Comparison of ENCODE assay signal across 8 cellular contexts in genomic region chr6:17707371-17707651, GRCh38. TPM values are rescaled to one million over a fixed set of nuclear protein-coding genes. Genes with fewer than 3 reads are reported as not detected.
A peak's percentile ranks its signal among the peaks of the same experiment; 100 is the strongest.
DNase-seq lines count a peak whose midpoint lies in the region.

No MANE protein-coding gene starts in this region.

- H3K27me3 ChIP-seq in iPS-18a (ENCODE audit: control insufficient read depth, insufficient read depth, low read length): no peaks in the 10 kb centered on the region
- H3K27me3 ChIP-seq in stomach smooth muscle (ENCODE audit: control insufficient read depth in 1 of 2, insufficient read depth in 2 of 2, low read length in 2 of 2): no peaks in the 10 kb centered on the region

- POLR2A ChIA-PET in activated CD4-positive, alpha-beta memory T cell treated with anti-CD3 and anti-CD28 coated beads for 36 hours (lab: Charles Lee): interaction anchor here (0.6 to 2.9 kb wide), 5 partner anchors 8 to 107 kb away, joined by 3 to 29 read pairs (median 3); partner anchors contain the start of gene FAM8A1

- H3K9ac ChIP-seq in iPS-18a (ENCODE audit: low read length): peak overlapping the region; percentile 100
- H3K9ac ChIP-seq in stomach smooth muscle (ENCODE audit: low read length in 2 of 2): peak overlapping the region; percentile 94 to 98

- intact Hi-C loops in activated CD4-positive, alpha-beta memory T cell treated with anti-CD3 and anti-CD28 coated beads for 36 hours (cut with micrococcal nuclease): loop anchor here (1.0 to 10.0 kb wide), 5 partner anchors 8 to 1273 kb away; partner anchors contain the start of gene ATXN1

- H3K36me3 ChIP-seq in iPS-18a (ENCODE audit: control insufficient read depth, low read depth, low read length) (no peaks in the 10 kb centered on the region), stomach smooth muscle (ENCODE audit: control insufficient read depth in 2 of 2, insufficient read depth in 2 of 2, low read length in 2 of 2) (no peaks in the 10 kb centered on the region)

- CTCF ChIA-PET in activated CD4-positive, alpha-beta memory T cell treated with anti-CD3 and anti-CD28 coated beads for 36 hours (lab: Charles Lee): interaction anchor here (1.7 to 2.0 kb wide), 2 partner anchors 93 to 107 kb away, joined by 4 to 7 read pairs; partner anchors contain the start of gene FAM8A1

- peak overlapping the region; percentile 66 for H3K27ac ChIP-seq in iPS-18a (ENCODE audit: low read length)
- peak overlapping the region; percentile 98 for H3K27ac ChIP-seq in stomach smooth muscle (ENCODE audit: low read length)

- H3K36me3 Mint-ChIP-seq in T-helper 1 cell treated with Interleukin-12 subunit alpha and Interleukin-12 subunit beta and Interleukin-4 antibody, amounts not matched to agents 30 μg/mL and 1 μg/mL, for 36 hours (ENCODE audit: low read depth): peaks cover 12% of the 10 kb centered on the region
- H3K36me3 Mint-ChIP-seq in activated CD4-positive, alpha-beta memory T cell treated with anti-CD3 and anti-CD28 coated beads for 36 hours: peaks cover 25% of the 10 kb centered on the region

- H3K4me1 Mint-ChIP-seq in T-helper 1 cell treated with Interleukin-12 subunit alpha and Interleukin-12 subunit beta and Interleukin-4 antibody, amounts not matched to agents 30 μg/mL and 1 μg/mL, for 36 hours (ENCODE audit: low read depth): peaks cover 22% of the 10 kb centered on the region
- peaks cover 21% of the 10 kb centered on the region for H3K4me1 Mint-ChIP-seq in activated CD4-positive, alpha-beta memory T cell treated with anti-CD3 and anti-CD28 coated beads for 36 hours (ENCODE audit: low read depth)

- H3K9me3 ChIP-seq in iPS-18a (ENCODE audit: control insufficient read depth, low read depth, low read length) (no peaks in the 10 kb centered on the region), stomach smooth muscle (ENCODE audit: control insufficient read depth in 2 of 2, low read length in 2 of 2) (no peaks in the 10 kb centered on the region)

- H3K27me3 Mint-ChIP-seq in T-helper 1 cell treated with Interleukin-12 subunit alpha and Interleukin-12 subunit beta and Interleukin-4 antibody, amounts not matched to agents 30 μg/mL and 1 μg/mL, for 36 hours (ENCODE audit: low read depth): no peaks in the 10 kb centered on the region
- peaks cover 1% of the 10 kb centered on the region for H3K27me3 Mint-ChIP-seq in activated CD4-positive, alpha-beta memory T cell treated with anti-CD3 and anti-CD28 coated beads for 36 hours

- H3K4me1 ChIP-seq in iPS-18a (ENCODE audit: control insufficient read depth, low read depth, low read length): peaks cover 8% of the 10 kb centered on the region
- H3K4me1 ChIP-seq in stomach smooth muscle (ENCODE audit: control insufficient read depth, insufficient read depth, low read length): peaks cover 13% of the 10 kb centered on the region

- H3K4me3 Mint-ChIP-seq in T-helper 1 cell treated with Interleukin-12 subunit alpha and Interleukin-12 subunit beta and Interleukin-4 antibody, amounts not matched to agents 30 μg/mL and 1 μg/mL, for 36 hours: peak overlapping the region; percentile 91
- H3K4me3 Mint-ChIP-seq in activated CD4-positive, alpha-beta memory T cell treated with anti-CD3 and anti-CD28 coated beads for 36 hours: peak overlapping the region; percentile 91

- H3K4me3 ChIP-seq in iPS-18a (ENCODE audit: low read length): peak overlapping the region; percentile 97
- H3K4me3 ChIP-seq in stomach smooth muscle (ENCODE audit: low read length in 2 of 2): peak overlapping the region; percentile 87 to 91

- peak overlapping the region; percentile 97 for H3K27ac Mint-ChIP-seq in T-helper 1 cell treated with Interleukin-12 subunit alpha and Interleukin-12 subunit beta and Interleukin-4 antibody, amounts not matched to agents 30 μg/mL and 1 μg/mL, for 36 hours
- H3K27ac Mint-ChIP-seq in activated CD4-positive, alpha-beta memory T cell treated with anti-CD3 and anti-CD28 coated beads for 36 hours: peak overlapping the region; percentile 95

- no peak for DNase-seq in T-helper 1 cell
- no peak for DNase-seq in activated CD4-positive, alpha-beta memory T cell treated with anti-CD3 and anti-CD28 coated beads for 36 hours
- no peak for DNase-seq in islet precursor cell
- no peak for DNase-seq in HT-29 (ENCODE audit: low spot score)
- no peak for DNase-seq in Kasumi-1 (lab: John Stamatoyannopoulos, UW)

- H3K9me3 Mint-ChIP-seq in T-helper 1 cell treated with Interleukin-12 subunit alpha and Interleukin-12 subunit beta and Interleukin-4 antibody, amounts not matched to agents 30 μg/mL and 1 μg/mL, for 36 hours: no peaks in the 10 kb centered on the region
- H3K9me3 Mint-ChIP-seq in activated CD4-positive, alpha-beta memory T cell treated with anti-CD3 and anti-CD28 coated beads for 36 hours: no peaks in the 10 kb centered on the region

RNA-seq across cellular contexts. Expression of gene NUP153, which starts 0.6 kb away (rescaled TPM):
- total RNA-seq in activated CD4-positive, alpha-beta memory T cell treated with anti-CD3 and anti-CD28 coated beads for 36 hours: 10 to 100 TPM; 72.4 to 78.2 TPM
- 29.3 and 31.3 TPM in 2 replicates for total RNA-seq in HT-29 (2014; rRNA removed; shearing (Covaris generic))
